In genomic region chr2:27087823-27088410, GRCh38 we compare ENCODE assay signal across 11 cellular contexts. TPM values are rescaled to one million over a fixed set of nuclear protein-coding genes. Genes with fewer than 3 reads are reported as not detected.
DNase-seq lines count a peak whose midpoint lies in the region; ATAC-seq and TF ChIP-seq lines count a peak whose summit lies in the region.
"Had no signal": no experiment of that assay in that cellular context is flagged by ENCODE, and none has a peak within 500 bp of the region (broad histone marks: within the 10 kb centered on the region; RNA-seq: fewer than 3 reads in every experiment).

No MANE protein-coding gene starts in this region.

- H3K9me3 Mint-ChIP-seq in activated naive CD4-positive, alpha-beta T cell treated with anti-CD3 and anti-CD28 coated beads for 36 hours, result no peaks in the 10 kb centered on the region
- H3K9me3 Mint-ChIP-seq in activated naive CD4-positive, alpha-beta T cell treated with anti-CD3 and anti-CD28 coated beads, Interleukin-2, amount 50 U/mL, for 72 hours, result no peaks in the 10 kb centered on the region
- H3K9me3 Mint-ChIP-seq in stimulated activated effector memory CD8-positive, alpha-beta T cell treated with anti-CD3 and anti-CD28 coated beads, Interleukin-12 subunit alpha, Interleukin-12 subunit beta, amount 100 ng/mL, for 72 hours, result no peaks in the 10 kb centered on the region

- no peaks in the 10 kb centered on the region for H4K20me1 ChIP-seq in OCI-LY7 (ENCODE audit: insufficient read depth, low read length)

- CTCF ChIA-PET in activated naive CD4-positive, alpha-beta T cell treated with anti-CD3 and anti-CD28 coated beads for 36 hours (lab: Charles Lee), result interaction anchor here (0.6 to 2.3 kb wide), 6 partner anchors 8 to 152 kb away, joined by 4 to 8 read pairs (median 7); partner anchors contain the start of genes AGBL5 and PREB
- CTCF ChIA-PET in OCI-LY7 (lab: Charles Lee; ENCODE audit: unreplicated experiment), result interaction anchor here (1.1 to 1.5 kb wide), 4 partner anchors 8 to 37 kb away, joined by 3 to 5 read pairs (median 4); no protein-coding TSS in a partner anchor

- POLR2A ChIA-PET in OCI-LY7 (lab: Charles Lee), result interaction anchor here (0.6 to 2.0 kb wide), 13 partner anchors 8 to 341 kb away, joined by 3 to 9 read pairs (median 3); partner anchors contain the start of gene AGBL5

- no TSS peak for BruUV-seq in OCI-LY7 (replicated peaks; lab: Mats Ljungman, UMichigan)

- H3K4me1 ChIP-seq in OCI-LY7 (ENCODE audit: insufficient read depth, low read length, poor library complexity, severe bottlenecking), result peaks cover 35% of the 10 kb centered on the region

- no peak overlapping the region for H3K27ac Mint-ChIP-seq in activated naive CD4-positive, alpha-beta T cell treated with anti-CD3 and anti-CD28 coated beads for 36 hours
- no peak overlapping the region for H3K27ac Mint-ChIP-seq in activated naive CD4-positive, alpha-beta T cell treated with anti-CD3 and anti-CD28 coated beads, Interleukin-2, amount 50 U/mL, for 72 hours
- H3K27ac Mint-ChIP-seq in stimulated activated effector memory CD8-positive, alpha-beta T cell treated with anti-CD3 and anti-CD28 coated beads, Interleukin-12 subunit alpha, Interleukin-12 subunit beta, amount 100 ng/mL, for 72 hours, result no peak overlapping the region

- peaks cover 26% of the 10 kb centered on the region for H3K4me1 Mint-ChIP-seq in activated naive CD4-positive, alpha-beta T cell treated with anti-CD3 and anti-CD28 coated beads for 36 hours (ENCODE audit: low read depth)
- peaks cover 26% of the 10 kb centered on the region for H3K4me1 Mint-ChIP-seq in stimulated activated effector memory CD8-positive, alpha-beta T cell treated with anti-CD3 and anti-CD28 coated beads, Interleukin-12 subunit alpha, Interleukin-12 subunit beta, amount 100 ng/mL, for 72 hours

- H3K4me3 Mint-ChIP-seq in activated naive CD4-positive, alpha-beta T cell treated with anti-CD3 and anti-CD28 coated beads for 36 hours, result peak overlapping the region; percentile 81
- H3K4me3 Mint-ChIP-seq in stimulated activated effector memory CD8-positive, alpha-beta T cell treated with anti-CD3 and anti-CD28 coated beads, Interleukin-12 subunit alpha, Interleukin-12 subunit beta, amount 100 ng/mL, for 72 hours, result peak overlapping the region; percentile 79

- TF ChIP-seq CTCF in OCI-LY7 (conservative IDR thresholded peaks at IDR 0.05; ENCODE audit: low read length) (no peak), epithelial cell of proximal tubule (conservative IDR thresholded peaks at IDR 0.05; ENCODE audit: low read depth, low read length) (no peak)

- intact Hi-C loops in activated naive CD4-positive, alpha-beta T cell treated with anti-CD3 and anti-CD28 coated beads for 36 hours (cut with micrococcal nuclease), result loop anchor here (5.0 kb wide), 1 partner anchor 44 kb away; the partner anchor contains the start of gene PREB
- intact Hi-C loops in OCI-LY7 (cut with micrococcal nuclease; ENCODE audit: unreplicated experiment), result loop anchor here (2.0 kb wide), 2 partner anchors 55 to 127 kb away; partner anchors contain the start of gene TMEM214

- no peak for ATAC-seq in activated naive CD4-positive, alpha-beta T cell treated with anti-CD3 and anti-CD28 coated beads, Interleukin-2, amount 50 U/mL, for 72 hours
- ATAC-seq in stimulated activated effector memory CD8-positive, alpha-beta T cell treated with anti-CD3 and anti-CD28 coated beads, Interleukin-12 subunit alpha, Interleukin-12 subunit beta, amount 100 ng/mL, for 72 hours, result no peak

- no peaks in the 10 kb centered on the region for H3K79me2 ChIP-seq in OCI-LY7 (ENCODE audit: insufficient read depth, low read depth, low read length)

- peak overlapping the region; percentile 99 for H3K4me2 ChIP-seq in OCI-LY7 (ENCODE audit: low read length)

- H3K4me3 ChIP-seq in OCI-LY7 (ENCODE audit: low read depth, low read length, poor library complexity, severe bottlenecking), result peak overlapping the region; percentile 73
- peak overlapping the region; percentile 57 for H3K4me3 ChIP-seq in epithelial cell of proximal tubule (ENCODE audit: low read depth, low read length)

- H3K27me3 Mint-ChIP-seq in activated naive CD4-positive, alpha-beta T cell treated with anti-CD3 and anti-CD28 coated beads for 36 hours (ENCODE audit: low read depth), result no peaks in the 10 kb centered on the region

- DNase-seq in activated naive CD4-positive, alpha-beta T cell treated with anti-CD3 and anti-CD28 coated beads for 36 hours, result no peak
- DNase-seq in activated naive CD4-positive, alpha-beta T cell treated with anti-CD3 and anti-CD28 coated beads, Interleukin-2, amount 50 U/mL, for 72 hours (ENCODE audit: low spot score in 2 of 2), result no peak
- no peak for DNase-seq in OCI-LY7 (ENCODE audit: low spot score)
- DNase-seq in epithelial cell of proximal tubule (ENCODE audit: low read depth), result no peak
- DNase-seq in stimulated activated effector memory CD8-positive, alpha-beta T cell treated with anti-CD3 and anti-CD28 coated beads, Interleukin-12 subunit alpha, Interleukin-12 subunit beta, amount 100 ng/mL, for 72 hours (ENCODE audit: low spot score in 2 of 2), result no peak
- no peak for DNase-seq in NCI-H1048 (lab: John Stamatoyannopoulos, UW)
- no peak for DNase-seq in activated CD8-positive, alpha-beta memory T cell treated with anti-CD3 and anti-CD28 coated beads, Interleukin-2, amount 50 U/mL, for 4 hours
- DNase-seq in NCI-H524 (lab: John Stamatoyannopoulos, UW), result no peak
- DNase-seq: effector CD8-positive, alpha-beta T cell; GF-D8; left colon had no signal

- no peak overlapping the region for H3K27ac ChIP-seq in OCI-LY7 (ENCODE audit: low read depth, low read length, poor library complexity, severe bottlenecking)

- no peaks in the 10 kb centered on the region for H3K36me3 ChIP-seq in OCI-LY7 (ENCODE audit: insufficient read depth, low read length)

- no peaks in the 10 kb centered on the region for H3K9me3 ChIP-seq in OCI-LY7 (ENCODE audit: low read length)

- no peak overlapping the region for H2AFZ ChIP-seq in OCI-LY7 (ENCODE audit: low read length)

- no peaks in the 10 kb centered on the region for H3K9me2 ChIP-seq in OCI-LY7 (ENCODE audit: insufficient read depth, low read length)

- H3K36me3 Mint-ChIP-seq in activated naive CD4-positive, alpha-beta T cell treated with anti-CD3 and anti-CD28 coated beads for 36 hours (ENCODE audit: low read depth), result peaks cover 2% of the 10 kb centered on the region
- H3K36me3 Mint-ChIP-seq in activated naive CD4-positive, alpha-beta T cell treated with anti-CD3 and anti-CD28 coated beads, Interleukin-2, amount 50 U/mL, for 72 hours, result no peaks in the 10 kb centered on the region
- H3K36me3 Mint-ChIP-seq in stimulated activated effector memory CD8-positive, alpha-beta T cell treated with anti-CD3 and anti-CD28 coated beads, Interleukin-12 subunit alpha, Interleukin-12 subunit beta, amount 100 ng/mL, for 72 hours, result peaks cover 6% of the 10 kb centered on the region

RNA-seq across cellular contexts. Expression of gene KHK, which starts 1.3 kb away (rescaled TPM):
- total RNA-seq in activated naive CD4-positive, alpha-beta T cell treated with anti-CD3 and anti-CD28 coated beads for 36 hours, result 10 to 100 TPM in 1 of 2 experiments, 1 to 10 TPM in 1; 9.5 to 10.2 TPM
- total RNA-seq in activated naive CD4-positive, alpha-beta T cell treated with anti-CD3 and anti-CD28 coated beads, Interleukin-2, amount 50 U/mL, for 72 hours, result 10 to 100 TPM; 10.6 to 16.3 TPM
- 9.7 and 14.0 TPM in 2 replicates for total RNA-seq in OCI-LY7 (2014; rRNA removed; shearing (Covaris generic))
- 17.9 and 19.7 TPM in 2 replicates for total RNA-seq in OCI-LY7 (2022)
- total RNA-seq in epithelial cell of proximal tubule, result 5.5 and 6.1 TPM in 2 replicates

RNA-seq across cellular contexts. Expression of gene EMILIN1, which starts 9.5 kb away (rescaled TPM):
- under 1 TPM; 0.15 to 0.29 TPM for total RNA-seq in activated naive CD4-positive, alpha-beta T cell treated with anti-CD3 and anti-CD28 coated beads for 36 hours
- total RNA-seq in activated naive CD4-positive, alpha-beta T cell treated with anti-CD3 and anti-CD28 coated beads, Interleukin-2, amount 50 U/mL, for 72 hours, result under 1 TPM; 0.52 to 0.78 TPM
- total RNA-seq in OCI-LY7 (2014; rRNA removed; shearing (Covaris generic)), result 2.7 and 3.2 TPM in 2 replicates
- 1.6 and 2.2 TPM in 2 replicates for total RNA-seq in OCI-LY7 (2022)
- total RNA-seq in epithelial cell of proximal tubule, result 0.80 and 2.1 TPM in 2 replicates

RNA-seq across cellular contexts. Expression of gene OST4, which starts 16.5 kb away (rescaled TPM):
- 100 to 1,000 TPM; 257 to 282 TPM for total RNA-seq in activated naive CD4-positive, alpha-beta T cell treated with anti-CD3 and anti-CD28 coated beads for 36 hours
- 100 to 1,000 TPM; 263 to 344 TPM for total RNA-seq in activated naive CD4-positive, alpha-beta T cell treated with anti-CD3 and anti-CD28 coated beads, Interleukin-2, amount 50 U/mL, for 72 hours
- total RNA-seq in OCI-LY7 (2014; rRNA removed; shearing (Covaris generic)), result 147 and 214 TPM in 2 replicates
- total RNA-seq in OCI-LY7 (2022) (253 and 267 TPM in 2 replicates), epithelial cell of proximal tubule (283 and 454 TPM in 2 replicates)

RNA-seq across cellular contexts. Expression of gene CGREF1, which starts 31.0 kb away (rescaled TPM):
- total RNA-seq in activated naive CD4-positive, alpha-beta T cell treated with anti-CD3 and anti-CD28 coated beads for 36 hours, result 1 to 10 TPM; 5.8 to 6.6 TPM
- 10 to 100 TPM in 1 of 2 donors, under 1 TPM in 1; 0.50 to 15.8 TPM for total RNA-seq in activated naive CD4-positive, alpha-beta T cell treated with anti-CD3 and anti-CD28 coated beads, Interleukin-2, amount 50 U/mL, for 72 hours
- total RNA-seq in OCI-LY7 (2014; rRNA removed; shearing (Covaris generic)), result not detected in 2 replicates
- total RNA-seq in OCI-LY7 (2022), result not detected in 2 replicates
- total RNA-seq in epithelial cell of proximal tubule, result 1.0 and 2.3 TPM in 2 replicates

RNA-seq across cellular contexts. Expression of gene ABHD1, which starts 35.7 kb away (rescaled TPM):
- total RNA-seq in activated naive CD4-positive, alpha-beta T cell treated with anti-CD3 and anti-CD28 coated beads for 36 hours, result under 1 TPM; 0.17 to 0.19 TPM
- under 1 TPM; 0.43 to 0.56 TPM for total RNA-seq in activated naive CD4-positive, alpha-beta T cell treated with anti-CD3 and anti-CD28 coated beads, Interleukin-2, amount 50 U/mL, for 72 hours
- total RNA-seq in OCI-LY7 (2014; rRNA removed; shearing (Covaris generic)), result not detected in 2 replicates
- total RNA-seq in OCI-LY7 (2022), result not detected in 2 replicates
- not detected in 2 replicates for total RNA-seq in epithelial cell of proximal tubule
